Comparison of ENCODE assay signal across 1 cellular context in genomic region chr1:16148329-16149092, GRCh38.
TF ChIP-seq lines count a peak whose summit lies in the region.

No MANE protein-coding gene starts in this region.

TF ChIP-seq in HepG2, 621 proteins besides CTCF, POLR2A, EP300 and RAD21:
- TF ChIP-seq ZNF20 (CRISPR knock-in tag; IDR thresholded peaks at IDR 0.05), result no peak
- TF ChIP-seq PAX8 (CRISPR knock-in tag; IDR thresholded peaks at IDR 0.05; ENCODE audit: borderline replicate concordance), result no peak
- no peak for TF ChIP-seq MLX (CRISPR knock-in tag; IDR thresholded peaks at IDR 0.05)
- no peak for TF ChIP-seq ZNF660 (CRISPR knock-in tag; IDR thresholded peaks at IDR 0.05; ENCODE audit: borderline replicate concordance, low read depth)
- TF ChIP-seq HNF1B (CRISPR knock-in tag; IDR thresholded peaks at IDR 0.05), result no peak
- no peak for TF ChIP-seq ATF7-NPFF (CRISPR knock-in tag; IDR thresholded peaks at IDR 0.05; ENCODE audit: low read depth)
- no peak for TF ChIP-seq ATF5 (CRISPR knock-in tag; IDR thresholded peaks at IDR 0.05; ENCODE audit: low read depth)
- TF ChIP-seq ZBTB33 (CRISPR knock-in tag; IDR thresholded peaks at IDR 0.05), result peak; percentile 69; the same call in 1 of the 2 replicates
- TF ChIP-seq ZBTB38 (CRISPR knock-in tag; IDR thresholded peaks at IDR 0.05), result peak; percentile 99
- TF ChIP-seq ARID3A (IDR thresholded peaks at IDR 0.05; ENCODE audit: low read depth, low read length), result no peak
- no peak for TF ChIP-seq ETV6 (CRISPR knock-in tag; conservative IDR thresholded peaks at IDR 0.05)
- no peak for TF ChIP-seq ZNF513 (CRISPR knock-in tag; conservative IDR thresholded peaks at IDR 0.05)
- 0 out of 2 replicates have a peak, but pooled peaks have one; percentile 10 for TF ChIP-seq SALL1 (CRISPR knock-in tag; IDR thresholded peaks at IDR 0.05)
- TF ChIP-seq ZNF251 (CRISPR knock-in tag; IDR thresholded peaks at IDR 0.05), result no peak
- TF ChIP-seq ZNF543 (CRISPR knock-in tag; IDR thresholded peaks at IDR 0.05), result no peak
- no peak for TF ChIP-seq RNF219 (CRISPR knock-in tag; IDR thresholded peaks at IDR 0.05)
- no peak for TF ChIP-seq MIER3 (CRISPR knock-in tag; IDR thresholded peaks at IDR 0.05; ENCODE audit: borderline replicate concordance)
- peak; percentile 94 for TF ChIP-seq HNRNPL (IDR thresholded peaks at IDR 0.05; ENCODE audit: low read depth, low read length)
- peak; percentile 91 for TF ChIP-seq ZC3H13 (CRISPR knock-in tag; IDR thresholded peaks at IDR 0.05)
- TF ChIP-seq CBX2 (IDR thresholded peaks at IDR 0.05; ENCODE audit: low read depth, low read length), result no peak
- TF ChIP-seq CBX2 (CRISPR knock-in tag; IDR thresholded peaks at IDR 0.05; ENCODE audit: low read depth), result no peak
- TF ChIP-seq NCOA2 (CRISPR knock-in tag; IDR thresholded peaks at IDR 0.05), result no peak
- TF ChIP-seq KDM1A (CRISPR knock-in tag; IDR thresholded peaks at IDR 0.05), result no peak
- no peak for TF ChIP-seq KDM5B (CRISPR knock-in tag; IDR thresholded peaks at IDR 0.05; ENCODE audit: borderline replicate concordance)
- no peak for TF ChIP-seq CBFB (CRISPR knock-in tag; IDR thresholded peaks at IDR 0.05)
- no peak for TF ChIP-seq RARG (CRISPR knock-in tag; IDR thresholded peaks at IDR 0.05; ENCODE audit: low read depth)
- TF ChIP-seq, protein P1, sequence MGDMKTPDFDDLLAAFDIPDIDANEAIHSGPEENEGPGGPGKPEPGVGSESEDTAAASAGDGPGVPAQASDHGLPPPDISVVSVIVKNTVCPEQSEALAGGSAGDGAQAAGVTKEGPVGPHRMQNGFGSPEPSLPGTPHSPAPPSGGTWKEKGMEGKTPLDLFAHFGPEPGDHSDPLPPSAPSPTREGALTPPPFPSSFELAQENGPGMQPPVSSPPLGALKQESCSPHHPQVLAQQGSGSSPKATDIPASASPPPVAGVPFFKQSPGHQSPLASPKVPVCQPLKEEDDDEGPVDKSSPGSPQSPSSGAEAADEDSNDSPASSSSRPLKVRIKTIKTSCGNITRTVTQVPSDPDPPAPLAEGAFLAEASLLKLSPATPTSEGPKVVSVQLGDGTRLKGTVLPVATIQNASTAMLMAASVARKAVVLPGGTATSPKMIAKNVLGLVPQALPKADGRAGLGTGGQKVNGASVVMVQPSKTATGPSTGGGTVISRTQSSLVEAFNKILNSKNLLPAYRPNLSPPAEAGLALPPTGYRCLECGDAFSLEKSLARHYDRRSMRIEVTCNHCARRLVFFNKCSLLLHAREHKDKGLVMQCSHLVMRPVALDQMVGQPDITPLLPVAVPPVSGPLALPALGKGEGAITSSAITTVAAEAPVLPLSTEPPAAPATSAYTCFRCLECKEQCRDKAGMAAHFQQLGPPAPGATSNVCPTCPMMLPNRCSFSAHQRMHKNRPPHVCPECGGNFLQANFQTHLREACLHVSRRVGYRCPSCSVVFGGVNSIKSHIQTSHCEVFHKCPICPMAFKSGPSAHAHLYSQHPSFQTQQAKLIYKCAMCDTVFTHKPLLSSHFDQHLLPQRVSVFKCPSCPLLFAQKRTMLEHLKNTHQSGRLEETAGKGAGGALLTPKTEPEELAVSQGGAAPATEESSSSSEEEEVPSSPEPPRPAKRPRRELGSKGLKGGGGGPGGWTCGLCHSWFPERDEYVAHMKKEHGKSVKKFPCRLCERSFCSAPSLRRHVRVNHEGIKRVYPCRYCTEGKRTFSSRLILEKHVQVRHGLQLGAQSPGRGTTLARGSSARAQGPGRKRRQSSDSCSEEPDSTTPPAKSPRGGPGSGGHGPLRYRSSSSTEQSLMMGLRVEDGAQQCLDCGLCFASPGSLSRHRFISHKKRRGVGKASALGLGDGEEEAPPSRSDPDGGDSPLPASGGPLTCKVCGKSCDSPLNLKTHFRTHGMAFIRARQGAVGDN (CRISPR knock-in tag; IDR thresholded peaks at IDR 0.05), result peak; percentile 46
- no peak for TF ChIP-seq SKI (IDR thresholded peaks at IDR 0.05; ENCODE audit: partially characterized antibody)
- TF ChIP-seq RBFOX2 (IDR thresholded peaks at IDR 0.05; ENCODE audit: low read depth, low read length), result peak; percentile 73
- TF ChIP-seq POGZ (CRISPR knock-in tag; IDR thresholded peaks at IDR 0.05), result no peak
- TF ChIP-seq, protein P2, sequence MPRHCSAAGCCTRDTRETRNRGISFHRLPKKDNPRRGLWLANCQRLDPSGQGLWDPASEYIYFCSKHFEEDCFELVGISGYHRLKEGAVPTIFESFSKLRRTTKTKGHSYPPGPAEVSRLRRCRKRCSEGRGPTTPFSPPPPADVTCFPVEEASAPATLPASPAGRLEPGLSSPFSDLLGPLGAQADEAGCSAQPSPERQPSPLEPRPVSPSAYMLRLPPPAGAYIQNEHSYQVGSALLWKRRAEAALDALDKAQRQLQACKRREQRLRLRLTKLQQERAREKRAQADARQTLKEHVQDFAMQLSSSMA (CRISPR knock-in tag; IDR thresholded peaks at IDR 0.05), result no peak
- TF ChIP-seq, protein P3, sequence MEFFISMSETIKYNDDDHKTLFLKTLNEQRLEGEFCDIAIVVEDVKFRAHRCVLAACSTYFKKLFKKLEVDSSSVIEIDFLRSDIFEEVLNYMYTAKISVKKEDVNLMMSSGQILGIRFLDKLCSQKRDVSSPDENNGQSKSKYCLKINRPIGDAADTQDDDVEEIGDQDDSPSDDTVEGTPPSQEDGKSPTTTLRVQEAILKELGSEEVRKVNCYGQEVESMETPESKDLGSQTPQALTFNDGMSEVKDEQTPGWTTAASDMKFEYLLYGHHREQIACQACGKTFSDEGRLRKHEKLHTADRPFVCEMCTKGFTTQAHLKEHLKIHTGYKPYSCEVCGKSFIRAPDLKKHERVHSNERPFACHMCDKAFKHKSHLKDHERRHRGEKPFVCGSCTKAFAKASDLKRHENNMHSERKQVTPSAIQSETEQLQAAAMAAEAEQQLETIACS (CRISPR knock-in tag; IDR thresholded peaks at IDR 0.05), result no peak
- no peak for TF ChIP-seq U2AF2 (IDR thresholded peaks at IDR 0.05; ENCODE audit: low read depth, low read length)
- no peak for TF ChIP-seq ZNF780A (CRISPR knock-in tag; IDR thresholded peaks at IDR 0.05)
- no peak for TF ChIP-seq ZNF878 (CRISPR knock-in tag; IDR thresholded peaks at IDR 0.05)
- no peak for TF ChIP-seq MYNN (CRISPR knock-in tag; IDR thresholded peaks at IDR 0.05; ENCODE audit: low read depth)
- peak; percentile 92 for TF ChIP-seq AGO2 (optimal IDR thresholded peaks at IDR 0.05; ENCODE audit: low read depth, low read length)
- no peak for TF ChIP-seq KLF6 (CRISPR knock-in tag; IDR thresholded peaks at IDR 0.05)
- no peak for TF ChIP-seq ZSCAN30 (CRISPR knock-in tag; IDR thresholded peaks at IDR 0.05)
- TF ChIP-seq FOSL1 (CRISPR knock-in tag; IDR thresholded peaks at IDR 0.05; ENCODE audit: borderline replicate concordance), result no peak
- no peak for TF ChIP-seq TCF7 (IDR thresholded peaks at IDR 0.05; ENCODE audit: low read depth)
- no peak for TF ChIP-seq CEBPG (CRISPR knock-in tag; IDR thresholded peaks at IDR 0.05)
- TF ChIP-seq DMAP1 (CRISPR knock-in tag; IDR thresholded peaks at IDR 0.05), result no peak
- TF ChIP-seq ZBTB20 (CRISPR knock-in tag; IDR thresholded peaks at IDR 0.05; ENCODE audit: borderline replicate concordance, low read depth), result 0 out of 2 replicates have a peak, but pooled peaks have one; percentile 16
- no peak for TF ChIP-seq GLI4 (CRISPR knock-in tag; IDR thresholded peaks at IDR 0.05; ENCODE audit: borderline replicate concordance)
- TF ChIP-seq PRPF4 (IDR thresholded peaks at IDR 0.05; ENCODE audit: low read depth, low read length, poor library complexity, severe bottlenecking), result peak; percentile 96
- no peak for TF ChIP-seq SMC3 (IDR thresholded peaks at IDR 0.05; ENCODE audit: low read length)
- TF ChIP-seq ZNF468 (CRISPR knock-in tag; IDR thresholded peaks at IDR 0.05), result 0 out of 2 replicates have a peak, but pooled peaks have one; percentile 62
TF ChIP-seq in HepG2: peak in this region for 11.
